ENCODE assay signal across 9 cellular contexts in the genomic region with DNA sequence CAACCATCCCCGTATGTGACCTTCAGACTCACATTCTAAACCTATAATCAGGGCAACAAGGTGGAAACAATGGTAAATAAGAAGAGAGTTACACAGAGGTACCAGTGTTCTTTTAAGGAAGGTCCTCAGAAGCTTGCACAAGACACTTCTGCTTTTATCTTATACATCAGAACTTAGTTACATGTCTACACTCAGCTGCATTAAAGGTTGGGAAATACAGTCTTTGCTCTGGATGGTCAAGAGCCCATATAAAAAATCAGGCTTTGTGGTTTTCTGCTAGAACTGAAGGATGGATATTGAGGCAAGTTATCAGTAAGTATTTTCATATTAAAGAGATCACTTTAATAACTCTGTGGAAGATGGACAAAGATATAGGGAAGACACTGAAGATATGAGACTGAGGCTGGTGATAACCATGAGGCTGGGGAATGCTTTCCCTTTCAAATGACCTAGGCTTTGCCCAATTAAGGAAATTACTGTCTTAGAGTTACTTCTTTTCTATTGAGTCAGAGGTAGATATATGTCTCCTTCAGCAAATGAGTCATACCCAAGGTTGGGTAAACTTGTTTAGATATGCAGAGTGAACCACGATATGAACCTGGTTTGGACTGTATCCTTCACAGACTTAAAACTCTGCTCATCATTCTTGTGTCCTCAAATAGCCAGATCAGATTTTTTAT.
DNase-seq lines count a peak whose midpoint lies in the region; ATAC-seq and TF ChIP-seq lines count a peak whose summit lies in the region.
"Had no signal": no experiment of that assay in that cellular context is flagged by ENCODE, and none has a peak within 500 bp of the region (broad histone marks: within the 10 kb centered on the region; RNA-seq: fewer than 3 reads in every experiment).

No MANE protein-coding gene starts in this region.

- DNase-seq in activated T-cell treated with anti-CD3 and anti-CD28 coated beads, Interleukin-2, amount 50 U/mL, for 72 hours, result peak; percentile 3 to 9
- DNase-seq in activated T-cell treated with anti-CD3 and anti-CD28 coated beads for 4 hours, result no peak
- no peak for DNase-seq in upper lobe of right lung
- DNase-seq in DMS153 (lab: John Stamatoyannopoulos, UW), result no peak
- DNase-seq in DMS153 treated with DMSO at 0.1 percent for 48 hours (lab: John Stamatoyannopoulos, UW; ENCODE audit: unreplicated experiment), result no peak
- DNase-seq in SIG-M5 treated with dmso at 0.1 percent for 504 hours (lab: John Stamatoyannopoulos, UW; ENCODE audit: unreplicated experiment), result no peak
- DNase-seq: stimulated activated CD4-positive, alpha-beta T cell treated with anti-CD3 and anti-CD28 coated beads, Interleukin-4, amount 100 ng/mL, for 1 hour had no signal

- intact Hi-C loops in upper lobe of right lung (cut with DNase I), result no loop called here

- H3K27me3 Mint-ChIP-seq in activated T-cell treated with anti-CD3 and anti-CD28 coated beads, Interleukin-2, amount 50 U/mL, for 72 hours (ENCODE audit: low read depth), result peaks cover 50% of the 10 kb centered on the region
- H3K27me3 Mint-ChIP-seq in T-helper 1 cell treated with Interleukin-12 subunit alpha and Interleukin-12 subunit beta and Interleukin-4 antibody, amounts not matched to agents 30 μg/mL and 1 μg/mL, for 36 hours (ENCODE audit: low read depth), result peaks cover 18% of the 10 kb centered on the region

- H3K4me3 ChIP-seq in upper lobe of right lung, result no peak overlapping the region

- H3K27ac ChIP-seq in upper lobe of right lung, result no peak overlapping the region

- peaks cover 53% of the 10 kb centered on the region for H3K4me1 Mint-ChIP-seq in activated T-cell treated with anti-CD3 and anti-CD28 coated beads, Interleukin-2, amount 50 U/mL, for 72 hours (ENCODE audit: low read depth)
- H3K4me1 Mint-ChIP-seq in T-helper 1 cell treated with Interleukin-12 subunit alpha and Interleukin-12 subunit beta and Interleukin-4 antibody, amounts not matched to agents 30 μg/mL and 1 μg/mL, for 36 hours (ENCODE audit: low read depth), result peaks cover 35% of the 10 kb centered on the region

- H3K9me3 ChIP-seq in upper lobe of right lung, result no peaks in the 10 kb centered on the region

- H3K36me3 Mint-ChIP-seq in activated T-cell treated with anti-CD3 and anti-CD28 coated beads, Interleukin-2, amount 50 U/mL, for 72 hours (ENCODE audit: insufficient read depth in 2 of 2), result no peaks in the 10 kb centered on the region
- no peaks in the 10 kb centered on the region for H3K36me3 Mint-ChIP-seq in T-helper 1 cell treated with Interleukin-12 subunit alpha and Interleukin-12 subunit beta and Interleukin-4 antibody, amounts not matched to agents 30 μg/mL and 1 μg/mL, for 36 hours (ENCODE audit: low read depth)

- peaks cover 12% of the 10 kb centered on the region for H3K4me1 ChIP-seq in upper lobe of right lung

- peak overlapping the region; percentile 62 for H3K27ac Mint-ChIP-seq in activated T-cell treated with anti-CD3 and anti-CD28 coated beads, Interleukin-2, amount 50 U/mL, for 72 hours
- peak overlapping the region; percentile 16 for H3K27ac Mint-ChIP-seq in T-helper 1 cell treated with Interleukin-12 subunit alpha and Interleukin-12 subunit beta and Interleukin-4 antibody, amounts not matched to agents 30 μg/mL and 1 μg/mL, for 36 hours

- peak; percentile 79 for ATAC-seq in activated T-cell treated with anti-CD3 and anti-CD28 coated beads, Interleukin-2, amount 50 U/mL, for 72 hours (replicated peaks in 1 of 2)
- peak; percentile 45 for ATAC-seq in HG03060 (IDR thresholded peaks at IDR 0.05; ENCODE audit: low read depth, unreplicated experiment)
- peak; percentile 46 for ATAC-seq in upper lobe of right lung

- H3K9me3 Mint-ChIP-seq in activated T-cell treated with anti-CD3 and anti-CD28 coated beads, Interleukin-2, amount 50 U/mL, for 72 hours, result peaks cover 0 to 7% of the 10 kb centered on the region in 2 donors
- H3K9me3 Mint-ChIP-seq in T-helper 1 cell treated with Interleukin-12 subunit alpha and Interleukin-12 subunit beta and Interleukin-4 antibody, amounts not matched to agents 30 μg/mL and 1 μg/mL, for 36 hours, result no peaks in the 10 kb centered on the region

- no peak for TF ChIP-seq CTCF in upper lobe of right lung (IDR thresholded peaks at IDR 0.05)

- no peaks in the 10 kb centered on the region for H3K36me3 ChIP-seq in upper lobe of right lung

- no peaks in the 10 kb centered on the region for H3K27me3 ChIP-seq in upper lobe of right lung

- H3K4me3 Mint-ChIP-seq in activated T-cell treated with anti-CD3 and anti-CD28 coated beads, Interleukin-2, amount 50 U/mL, for 72 hours, result peak overlapping the region; percentile 31 to 43
- H3K4me3 Mint-ChIP-seq in T-helper 1 cell treated with Interleukin-12 subunit alpha and Interleukin-12 subunit beta and Interleukin-4 antibody, amounts not matched to agents 30 μg/mL and 1 μg/mL, for 36 hours, result no peak overlapping the region

Comparison
In these comparisons a context has a peak if more than half of its experiments do, and no peak if none do; other contexts are left out.
1. DNase-seq: peak in activated T-cell treated with anti-CD3 and anti-CD28 coated beads, Interleukin-2, amount 50 U/mL, for 72 hours (2 of 2); none in activated T-cell treated with anti-CD3 and anti-CD28 coated beads for 4 hours (single experiment), upper lobe of right lung (single experiment), DMS153 (single experiment), DMS153 treated with DMSO at 0.1 percent for 48 hours (single experiment) and SIG-M5 treated with dmso at 0.1 percent for 504 hours (single experiment).
2. Peak in every context shown above with its lines, with median percentiles within 50 percentile points of each other: ATAC-seq.